ENCODE assay signal across 10 cellular contexts in the genomic region with DNA sequence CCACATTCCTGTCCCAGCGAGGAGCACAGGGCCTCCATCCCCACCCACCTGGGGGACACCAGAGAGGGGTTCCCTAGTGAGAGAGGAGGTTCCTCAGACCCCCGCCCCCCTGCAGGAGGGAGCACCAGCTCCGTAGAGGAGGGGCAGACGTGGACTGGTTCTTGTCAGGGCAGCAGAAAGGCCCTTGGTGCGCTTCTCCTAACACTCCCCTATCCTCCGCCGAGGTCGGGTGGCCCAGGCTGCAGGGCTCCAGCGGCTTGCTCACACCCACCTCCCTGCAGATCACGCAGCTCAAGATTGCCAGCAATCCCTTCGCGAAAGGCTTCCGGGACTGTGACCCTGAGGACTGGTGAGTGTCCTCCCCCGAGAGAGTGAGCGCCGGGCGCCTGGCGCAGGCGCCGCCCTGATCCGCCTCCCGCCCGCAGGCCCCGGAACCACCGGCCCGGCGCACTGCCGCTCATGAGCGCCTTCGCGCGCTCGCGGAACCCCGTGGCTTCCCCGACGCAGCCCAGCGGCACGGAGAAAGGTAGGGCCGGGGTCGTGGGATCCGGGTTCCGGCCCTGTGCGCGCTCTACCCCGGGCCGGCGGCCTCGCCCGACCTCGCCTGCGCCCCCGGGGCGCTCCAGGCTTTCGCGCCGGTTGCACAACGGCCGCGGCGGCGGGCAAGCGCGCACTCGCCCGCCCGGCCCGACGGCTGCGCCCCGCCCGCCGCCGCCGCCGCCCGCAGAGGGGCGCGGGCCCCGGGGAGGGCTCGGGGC. TPM values are rescaled to one million over a fixed set of nuclear protein-coding genes. Genes with fewer than 3 reads are reported as not detected.
DNase-seq lines count a peak whose midpoint lies in the region; TF ChIP-seq lines count a peak whose summit lies in the region.
"Had no signal": no experiment of that assay in that cellular context is flagged by ENCODE, and none has a peak within 500 bp of the region (broad histone marks: within the 10 kb centered on the region; RNA-seq: fewer than 3 reads in every experiment).

No MANE protein-coding gene starts in this region.

- DNase-seq in SIG-M5 treated with dmso at 0.1 percent for 504 hours (lab: John Stamatoyannopoulos, UW; ENCODE audit: unreplicated experiment) = peak; percentile 29
- no peak for DNase-seq in SIG-M5 (lab: John Stamatoyannopoulos, UW)
- peak; percentile 13 for DNase-seq in SW480 (ENCODE audit: low spot score)
- peak; percentile 37 for DNase-seq in fibroblast of villous mesenchyme (ENCODE audit: low read depth)
- no peak for DNase-seq in smooth muscle cell (lab: John Stamatoyannopoulos, UW; ENCODE audit: unreplicated experiment)
- DNase-seq in DMS 273 (lab: John Stamatoyannopoulos, UW; ENCODE audit: unreplicated experiment) = no peak
- DNase-seq in SHP77 treated with DMSO at 0.1 percent for 48 hours (lab: John Stamatoyannopoulos, UW) = no peak
- no peak for DNase-seq in NCI-H446 treated with DMSO at 0.1 percent for 48 hours (lab: John Stamatoyannopoulos, UW)
- DNase-seq: activated CD4-positive, alpha-beta T cell treated with anti-CD3 and anti-CD28 coated beads, Interleukin-2, amount 50 U/mL, for 48 hours had no signal

- peak overlapping the region; percentile 79 for H3K4me2 ChIP-seq in smooth muscle cell

- 3% methylated on average over 67 of the region's 81 CpGs for WGBS in smooth muscle cell (ENCODE audit: low lambda C conversion rate)

- no peaks in the 10 kb centered on the region for H3K9me3 ChIP-seq in smooth muscle cell (replicated peaks; ENCODE audit: low read depth)

- H3K36me3 ChIP-seq in smooth muscle cell (ENCODE audit: low read depth) = no peaks in the 10 kb centered on the region

- no peak overlapping the region for H2AFZ ChIP-seq in smooth muscle cell (ENCODE audit: low read depth)

- TF ChIP-seq CTCF in fibroblast of villous mesenchyme (IDR thresholded peaks at IDR 0.05; ENCODE audit: insufficient read depth, low read depth, low read length) = no peak
- TF ChIP-seq CTCF in smooth muscle cell (IDR thresholded peaks at IDR 0.05; ENCODE audit: borderline replicate concordance, insufficient read depth, poor library complexity, severe bottlenecking) = no peak

- H3K4me1 ChIP-seq in smooth muscle cell (ENCODE audit: low read depth) = peaks cover 3% of the 10 kb centered on the region

- H3F3A ChIP-seq in smooth muscle cell (ENCODE audit: low read depth) = no peaks in the 10 kb centered on the region

- H3K9ac ChIP-seq in smooth muscle cell (ENCODE audit: low read depth) = no peak overlapping the region

- no peaks in the 10 kb centered on the region for H3K79me2 ChIP-seq in smooth muscle cell (ENCODE audit: low read depth)

- no peak overlapping the region for H3K27ac ChIP-seq in smooth muscle cell (ENCODE audit: low read depth)

- H3K27me3 ChIP-seq in smooth muscle cell (ENCODE audit: low read depth) = peaks cover 96% of the 10 kb centered on the region

- no peaks in the 10 kb centered on the region for H4K20me1 ChIP-seq in smooth muscle cell (ENCODE audit: low read depth)

- H3K4me3 ChIP-seq in fibroblast of villous mesenchyme (ENCODE audit: low read depth, low read length) (peak overlapping the region; percentile 30), smooth muscle cell (peak overlapping the region; percentile 24)

RNA-seq across cellular contexts. Expression of gene TBX1, which starts 5.1 kb away (rescaled TPM):
- total RNA-seq in fibroblast of villous mesenchyme = under 0.01 and 0.43 TPM in 2 replicates
- not detected in 2 replicates for total RNA-seq in smooth muscle cell
- not detected in 2 replicates for polyA plus RNA-seq in smooth muscle cell
- total RNA-seq: neural crest cell had no signal

RNA-seq across cellular contexts. Expression of gene GP1BB, which starts 42.3 kb away (rescaled TPM):
- total RNA-seq in fibroblast of villous mesenchyme (0.86 and 2.6 TPM in 2 replicates), smooth muscle cell (0.94 and 3.0 TPM in 2 replicates)
- 6.7 and 9.7 TPM in 2 replicates for polyA plus RNA-seq in smooth muscle cell

RNA-seq across cellular contexts. Expression of gene SEPTIN5, which starts 51.4 kb away (rescaled TPM):
- total RNA-seq in fibroblast of villous mesenchyme = 10.4 and 14.8 TPM in 2 replicates
- 19.9 and 26.6 TPM in 2 replicates for total RNA-seq in smooth muscle cell
- polyA plus RNA-seq in smooth muscle cell = 41.5 and 64.1 TPM in 2 replicates

Comparison
In these comparisons a context has a peak if more than half of its experiments do, and no peak if none do; other contexts are left out.
1. DNase-seq: peak in SIG-M5 treated with dmso at 0.1 percent for 504 hours (single experiment), SW480 (single experiment) and fibroblast of villous mesenchyme (single experiment); none in SIG-M5 (single experiment), smooth muscle cell (single experiment), DMS 273 (single experiment), SHP77 treated with DMSO at 0.1 percent for 48 hours (single experiment) and NCI-H446 treated with DMSO at 0.1 percent for 48 hours (single experiment).